Comparison of ENCODE assay signal across 9 cellular contexts in genomic region chr1:236516929-236517704, GRCh38. TPM values are rescaled to one million over a fixed set of nuclear protein-coding genes. Genes with fewer than 3 reads are reported as not detected.
DNase-seq lines count a peak whose midpoint lies in the region; ATAC-seq and TF ChIP-seq lines count a peak whose summit lies in the region.
"Had no signal": no experiment of that assay in that cellular context is flagged by ENCODE, and none has a peak within 500 bp of the region (broad histone marks: within the 10 kb centered on the region; RNA-seq: fewer than 3 reads in every experiment).

No MANE protein-coding gene starts in this region.

- H3K4me3 ChIP-seq in astrocyte of the cerebellum (ENCODE audit: low read depth, low read length), result no peak overlapping the region

- DNase-seq in DMS79 treated with DMSO at 0.1 percent for 48 hours (lab: John Stamatoyannopoulos, UW), result peak; percentile 79
- DNase-seq in NCI-H2029 treated with DMSO at 0.1 percent for 48 hours (lab: John Stamatoyannopoulos, UW), result peak; percentile 40
- DNase-seq in astrocyte of the cerebellum (ENCODE audit: low read depth), result peak; percentile 76
- DNase-seq in naive thymus-derived CD8-positive, alpha-beta T cell, result peak in 2 of 10 donors; percentile 11 to 16
- no peak for DNase-seq in GM20000 (ENCODE audit: low spot score)
- DNase-seq in GM10266 (ENCODE audit: extremely low spot score), result no peak
- DNase-seq in omental fat pad (ENCODE audit: low spot score), result no peak

- peak overlapping the region; percentile 11 to 84 (median 66) for H3K4me3 Mint-ChIP-seq in naive thymus-derived CD8-positive, alpha-beta T cell
- H3K4me3 Mint-ChIP-seq: memory B cell had no signal

- in situ Hi-C loops in astrocyte of the cerebellum (cut with HindIII; ENCODE audit: low sequenced_read_pairs), result no loop called here

- no peaks in the 10 kb centered on the region for H3K36me3 Mint-ChIP-seq in naive thymus-derived CD8-positive, alpha-beta T cell
- H3K36me3 Mint-ChIP-seq: memory B cell had no signal

- no peaks in the 10 kb centered on the region for H3K9me3 Mint-ChIP-seq in naive thymus-derived CD8-positive, alpha-beta T cell
- H3K9me3 Mint-ChIP-seq: memory B cell had no signal

- POLR2A ChIA-PET in naive thymus-derived CD8-positive, alpha-beta T cell (lab: Charles Lee), result interaction anchor here (0.6 to 0.7 kb wide), 3 partner anchors 18 to 27 kb away, joined by 4 to 7 read pairs (median 6); no protein-coding TSS in a partner anchor

- peaks cover 0 to 18% (median 11%) of the 10 kb centered on the region in 4 donors for H3K4me1 Mint-ChIP-seq in naive thymus-derived CD8-positive, alpha-beta T cell
- H3K4me1 Mint-ChIP-seq: memory B cell had no signal

- TF ChIP-seq CTCF in astrocyte of the cerebellum (IDR thresholded peaks at IDR 0.05; ENCODE audit: low read depth, low read length, missing control alignments), result no peak
- no peak for TF ChIP-seq CTCF in GM20000 (IDR thresholded peaks at IDR 0.05; ENCODE audit: extremely low read depth, missing control alignments)
- TF ChIP-seq CTCF in GM10266 (IDR thresholded peaks at IDR 0.05; ENCODE audit: control insufficient read depth, insufficient read depth, low read depth, missing control alignments), result no peak
- no peak for TF ChIP-seq CTCF in omental fat pad (IDR thresholded peaks at IDR 0.05)

- peak; percentile 44 to 51 for ATAC-seq in naive thymus-derived CD8-positive, alpha-beta T cell
- ATAC-seq in GM18867 (IDR thresholded peaks at IDR 0.05; ENCODE audit: unreplicated experiment), result no peak
- no peak for ATAC-seq in omental fat pad (ENCODE audit: low FRiP score)

- H3K27ac Mint-ChIP-seq in naive thymus-derived CD8-positive, alpha-beta T cell, result peak overlapping the region in 9 of 10 donors; percentile 21 to 90 (median 61)
- H3K27ac Mint-ChIP-seq: memory B cell had no signal

- H3K27me3 Mint-ChIP-seq in naive thymus-derived CD8-positive, alpha-beta T cell, result peaks cover 0 to 8% (median 0%) of the 10 kb centered on the region in 5 donors

RNA-seq across cellular contexts. Expression of gene LGALS8, which starts 6.7 kb away (rescaled TPM):
- 100 to 1,000 TPM; 102 to 113 TPM for total RNA-seq in naive thymus-derived CD8-positive, alpha-beta T cell
- polyA plus RNA-seq in naive thymus-derived CD8-positive, alpha-beta T cell, result 10 to 100 TPM; 29.3 to 40.8 (median 36.3) TPM
- 100 to 1,000 TPM in 2 of 4 donors, 10 to 100 TPM in 2; 73.8 to 129 (median 110) TPM for total RNA-seq in omental fat pad

Comparison
In these comparisons a context has a peak if more than half of its experiments do, and no peak if none do; other contexts are left out.
1. DNase-seq: peak in DMS79 treated with DMSO at 0.1 percent for 48 hours (single experiment), NCI-H2029 treated with DMSO at 0.1 percent for 48 hours (single experiment) and astrocyte of the cerebellum (single experiment); none in GM20000 (single experiment), GM10266 (single experiment) and omental fat pad (single experiment).
2. ATAC-seq: peak in naive thymus-derived CD8-positive, alpha-beta T cell (2 of 2); none in GM18867 (single experiment) and omental fat pad (single experiment).